ENCODE assay signal across 8 cellular contexts in genomic region chr14:67514650-67515385, GRCh38. TPM values are rescaled to one million over a fixed set of nuclear protein-coding genes. Genes with fewer than 3 reads are reported as not detected.
DNase-seq lines count a peak whose midpoint lies in the region; FAIRE-seq and TF ChIP-seq lines count a peak whose summit lies in the region.

No MANE protein-coding gene starts in this region.

- H3K79me2 ChIP-seq in DOHH2 (ENCODE audit: control insufficient read depth, low read length): no peaks in the 10 kb centered on the region
- H3K79me2 ChIP-seq in neural cell (replicated peaks; ENCODE audit: insufficient read depth, low read length): no peaks in the 10 kb centered on the region

- H3K4me3 ChIP-seq in DOHH2 (ENCODE audit: low read length) (peak overlapping the region; percentile 77), fibroblast of villous mesenchyme (ENCODE audit: low read depth, low read length) (peak overlapping the region; percentile 69), neural cell (ENCODE audit: low read length) (peak overlapping the region; percentile 74)

- DNase-seq in H54 (ENCODE audit: insufficient read length, low spot score) (peak; percentile 45), NOMO-1 treated with DMSO at 0.1 percent for 48 hours (lab: John Stamatoyannopoulos, UW; ENCODE audit: unreplicated experiment) (peak; percentile 47), fibroblast of villous mesenchyme (ENCODE audit: low read depth) (peak; percentile 55), urothelium cell line (ENCODE audit: low spot score) (peak; percentile 72), T1000 (lab: John Stamatoyannopoulos, UW) (no peak)
- peak; percentile 77 for DNase-seq in activated effector memory CD4-positive, alpha-beta T cell treated with anti-CD3 and anti-CD28 coated beads, Interleukin-2, amount 50 U/mL, for 16 hours

- FAIRE-seq in H54 (lab: Jason Lieb, UNC): no peak
- FAIRE-seq in urothelium cell line (lab: Jason Lieb, UNC): peak; percentile 89

- H2AFZ ChIP-seq in neural cell (ENCODE audit: low read depth, low read length): no peak overlapping the region

- no peaks in the 10 kb centered on the region for H3K36me3 ChIP-seq in DOHH2 (ENCODE audit: control insufficient read depth, low read length)
- no peaks in the 10 kb centered on the region for H3K36me3 ChIP-seq in neural cell (ENCODE audit: insufficient read depth, low read length)

- H3K27ac ChIP-seq in DOHH2 (ENCODE audit: low read depth, low read length) (no peak overlapping the region), neural cell (ENCODE audit: low read length) (no peak overlapping the region)

- H4K20me1 ChIP-seq in DOHH2 (ENCODE audit: control insufficient read depth, insufficient read depth, low read depth, low read length) (no peaks in the 10 kb centered on the region), neural cell (ENCODE audit: insufficient read depth) (no peaks in the 10 kb centered on the region)

- H3K4me1 ChIP-seq in DOHH2 (ENCODE audit: control insufficient read depth, low read length): peaks cover 51% of the 10 kb centered on the region

- H3K4me2 ChIP-seq in DOHH2 (ENCODE audit: low read length): peak overlapping the region; percentile 76
- H3K4me2 ChIP-seq in neural cell (ENCODE audit: low read length): no peak overlapping the region

- TF ChIP-seq RAD21 in neural cell (conservative IDR thresholded peaks at IDR 0.05): no peak

- peak; percentile 41 for TF ChIP-seq EP300 in neural cell (conservative IDR thresholded peaks at IDR 0.05; ENCODE audit: poor library complexity, severe bottlenecking)

- TF ChIP-seq CTCF in DOHH2 (IDR thresholded peaks at IDR 0.05; ENCODE audit: low read depth, low read length, poor library complexity, severe bottlenecking) (no peak), fibroblast of villous mesenchyme (IDR thresholded peaks at IDR 0.05; ENCODE audit: insufficient read depth, low read depth, low read length) (no peak), neural cell (IDR thresholded peaks at IDR 0.05; ENCODE audit: poor library complexity, severe bottlenecking) (no peak)

- peaks cover 10% of the 10 kb centered on the region for H3F3A ChIP-seq in DOHH2 (ENCODE audit: control insufficient read depth, insufficient read depth)
- H3F3A ChIP-seq in neural cell (ENCODE audit: insufficient read depth, low read length, poor library complexity, severe bottlenecking): no peaks in the 10 kb centered on the region

- no peak for TF ChIP-seq POLR2A in H54 (IDR thresholded peaks at IDR 0.05; ENCODE audit: low read depth, low read length)

- H3K27me3 ChIP-seq in DOHH2 (ENCODE audit: control insufficient read depth, low read length) (peaks cover 20% of the 10 kb centered on the region), neural cell (ENCODE audit: insufficient read depth, low read depth, low read length) (peaks cover 40% of the 10 kb centered on the region)

- peak overlapping the region; percentile 62 for H3K9ac ChIP-seq in neural cell (ENCODE audit: low read length)

- H3K9me2 ChIP-seq in DOHH2 (replicated peaks; ENCODE audit: control insufficient read depth, low read length) (no peaks in the 10 kb centered on the region), neural cell (ENCODE audit: insufficient read depth, low read length) (no peaks in the 10 kb centered on the region)

- H3K9me3 ChIP-seq in DOHH2 (ENCODE audit: control insufficient read depth, insufficient read depth, low read length) (no peaks in the 10 kb centered on the region), neural cell (ENCODE audit: low read length) (no peaks in the 10 kb centered on the region)

TF ChIP-seq in neural cell, 6 proteins besides CTCF, POLR2A, EP300 and RAD21:
- no peak for TF ChIP-seq POLR2AphosphoS5 (IDR thresholded peaks at IDR 0.05)
- TF ChIP-seq TAF1 (IDR thresholded peaks at IDR 0.05; ENCODE audit: low read depth): no peak

RNA-seq across cellular contexts. Expression of gene PLEKHH1, which starts 18.3 kb away (rescaled TPM):
- 0.43 and 0.64 TPM in 2 replicates for total RNA-seq in fibroblast of villous mesenchyme
- 32.1 and 34.1 TPM in 2 replicates for polyA plus RNA-seq in neural cell
- 26.8 and 28.1 TPM in 2 replicates for polyA minus RNA-seq in neural cell

RNA-seq across cellular contexts. Expression of gene TMEM229B, which starts 26.3 kb away (rescaled TPM):
- total RNA-seq in fibroblast of villous mesenchyme: 0.43 and 0.64 TPM in 2 replicates
- 4.2 and 7.9 TPM in 2 replicates for polyA plus RNA-seq in neural cell
- 13.1 TPM in 2 replicates for polyA minus RNA-seq in neural cell
